Comparison of ENCODE assay signal across 21 cellular contexts in genomic region chr2:15784106-15784885, GRCh38.
"Had no signal": no experiment of that assay in that cellular context is flagged by ENCODE, and none has a peak within 500 bp of the region (broad histone marks: within the 10 kb centered on the region; RNA-seq: fewer than 3 reads in every experiment).

No MANE protein-coding gene starts in this region.

- H3K27me3 ChIP-seq: MG63, SJCRH30 had no signal

- H3K27ac ChIP-seq: HL-60, RWPE1, SJCRH30, SK-N-MC had no signal

- H3K4me3 ChIP-seq: MG63, SJCRH30, SK-N-MC had no signal

- ATAC-seq: Panc1, PC-3 had no signal

- H3K36me3 ChIP-seq: MG63, SJCRH30 had no signal

- DNase-seq: KBM-7, MG63, NCI-H1092, NCI-H1105 treated with DMSO at 0.1 percent for 48 hours, NCI-H1417 treated with DMSO at 0.1 percent for 48 hours, NCI-H146, NCI-H1694 treated with DMSO at 0.1 percent for 48 hours, NCI-H1930, NCI-H2081, NCI-H2107, NCI-H2227 treated with DMSO at 0.1 percent for 48 hours, NCI-H524, NCI-H526 treated with DMSO at 0.1 percent for 48 hours, NCI-H774, PC-3, SHP77, SJCRH30 had no signal

- H3K9me3 ChIP-seq: MG63, SJCRH30 had no signal
